8 cellular contexts compared by ENCODE assay signal in genomic region chr4:24657768-24658617, GRCh38.
DNase-seq lines count a peak whose midpoint lies in the region; ATAC-seq, FAIRE-seq and TF ChIP-seq lines count a peak whose summit lies in the region.

No MANE protein-coding gene starts in this region.

- H3K9me3 Mint-ChIP-seq in natural killer cell (no peaks in the 10 kb centered on the region), endothelial cell (ENCODE audit: unreplicated experiment) (no peaks in the 10 kb centered on the region)

- peak overlapping the region in 1 of 4 experiments; percentile 3; a peak in 1 of 8 replicates for H3K4me3 ChIP-seq in H1 (ENCODE audit: extremely low read depth in 1 of 4, insufficient read depth in 2 of 4, low read depth in 3 of 4, low read length in 4 of 4)

- no peak overlapping the region for H3K14ac ChIP-seq in H1 (ENCODE audit: insufficient read length)

- TF ChIP-seq EP300 in H1 (IDR thresholded peaks at IDR 0.05; ENCODE audit: borderline replicate concordance in 1 of 2, low read depth in 2 of 2, low read length in 2 of 2): no peak

- H3K9me3 ChIP-seq in H1 (ENCODE audit: insufficient read depth in 2 of 2, low read depth in 1 of 2, low read length in 1 of 2): no peaks in the 10 kb centered on the region

- H4K5ac ChIP-seq in H1 (ENCODE audit: insufficient read length, low read depth, low read length): no peak overlapping the region

- H4K91ac ChIP-seq in H1 (replicated peaks; ENCODE audit: insufficient read length, low read length): no peak overlapping the region

- H2BK20ac ChIP-seq in H1 (ENCODE audit: low read length): no peak overlapping the region

- H4K8ac ChIP-seq in H1 (ENCODE audit: extremely low read depth, insufficient read depth, low read length): no peak overlapping the region

- H3K27ac ChIP-seq in H1 (ENCODE audit: low read depth, low read length): no peak overlapping the region; the same call in 1 of the 2 replicates

- no peak overlapping the region for H3K9ac ChIP-seq in H1 (replicated peaks in 1 of 4; ENCODE audit: extremely low read depth in 1 of 4, low read depth in 3 of 4, low read length in 3 of 4)

- H3K4me1 Mint-ChIP-seq in natural killer cell (peaks cover 0 to 14% of the 10 kb centered on the region in 2 donors), endothelial cell (ENCODE audit: unreplicated experiment) (no peaks in the 10 kb centered on the region)

- H3K4ac ChIP-seq in H1 (replicated peaks; ENCODE audit: insufficient read length, low read depth, low read length): no peak overlapping the region

- peak overlapping the region; percentile 82; the same call in 1 of the 2 replicates for H2AK5ac ChIP-seq in H1 (ENCODE audit: low read depth, low read length)

- no peak overlapping the region for H2AFZ ChIP-seq in H1 (ENCODE audit: low read length)

- no peak overlapping the region for H3K56ac ChIP-seq in H1 (replicated peaks; ENCODE audit: insufficient read length, low read depth, low read length)

- TF ChIP-seq CTCF in H1 (IDR thresholded peaks at IDR 0.05; ENCODE audit: control extremely low read depth in 1 of 3, insufficient read depth in 1 of 3, low read depth in 1 of 3, low read length in 3 of 3) (no peak), natural killer cell (IDR thresholded peaks at IDR 0.05) (no peak), endothelial cell (IDR thresholded peaks at IDR 0.05; ENCODE audit: unreplicated experiment) (no peak)

- no peak overlapping the region for H2BK120ac ChIP-seq in H1 (replicated peaks; ENCODE audit: low read depth, low read length)

- no peaks in the 10 kb centered on the region; a peak in 1 of 7 replicates for H3K27me3 ChIP-seq in H1 (replicated peaks in 1 of 4; ENCODE audit: control insufficient read depth in 3 of 4, extremely low read depth in 1 of 4, insufficient read depth in 3 of 4, low read length in 3 of 4)

- intact Hi-C loops in natural killer cell (cut with micrococcal nuclease): no loop called here

- H3K36me3 Mint-ChIP-seq in natural killer cell (no peaks in the 10 kb centered on the region), endothelial cell (ENCODE audit: low read depth, unreplicated experiment) (no peaks in the 10 kb centered on the region)

- peak; percentile 88 for ATAC-seq in GM19468 (IDR thresholded peaks at IDR 0.05; ENCODE audit: extremely low read depth, unreplicated experiment)
- peak; percentile 87 for ATAC-seq in HG03439 (IDR thresholded peaks at IDR 0.05; ENCODE audit: unreplicated experiment)
- peak; percentile 38 to 66 (median 39) for ATAC-seq in natural killer cell

- no peaks in the 10 kb centered on the region for H3K79me2 ChIP-seq in H1 (ENCODE audit: control insufficient read depth in 1 of 2, insufficient read depth in 2 of 2, low read length in 2 of 2)

- no peaks in the 10 kb centered on the region for H4K20me1 ChIP-seq in H1 (replicated peaks in 1 of 2; ENCODE audit: control insufficient read depth in 1 of 2, insufficient read depth in 2 of 2, low read length in 2 of 2)

- H3K27ac Mint-ChIP-seq in natural killer cell: peak overlapping the region in 1 of 2 donors; percentile 58
- H3K27ac Mint-ChIP-seq in endothelial cell (ENCODE audit: unreplicated experiment): no peak overlapping the region

- CTCF ChIA-PET in H1 (lab: Charles Lee; ENCODE audit: partially characterized antibody): interaction anchor here (0.6 to 1.1 kb wide), 5 partner anchors 16 to 258 kb away, joined by 3 to 5 read pairs (median 3); no protein-coding TSS in a partner anchor

- POLR2A ChIA-PET in H1 (lab: Charles Lee; ENCODE audit: partially characterized antibody): interaction anchor here (0.6 to 3.3 kb wide), 9 partner anchors 8 to 144 kb away, joined by 3 to 19 read pairs (median 7); partner anchors contain the start of gene DHX15

- peak overlapping the region; percentile 13 for H2BK12ac ChIP-seq in H1 (ENCODE audit: low read depth, low read length)

- TF ChIP-seq POLR2A in H1 (IDR thresholded peaks at IDR 0.05; ENCODE audit: control extremely low read depth in 1 of 2, low read depth in 2 of 2, low read length in 2 of 2): no peak

- H3K79me1 ChIP-seq in H1 (ENCODE audit: low read depth, low read length): no peaks in the 10 kb centered on the region

- TF ChIP-seq RAD21 in H1 (IDR thresholded peaks at IDR 0.05 in 1 of 2, conservative IDR thresholded peaks at IDR 0.05 in 1 of 2; ENCODE audit: low read depth in 2 of 2, low read length in 2 of 2): no peak

- DNase-seq in GDM1 (lab: John Stamatoyannopoulos, UW): peak; percentile 64
- peak; percentile 64 for DNase-seq in NOMO-1 treated with DMSO at 0.1 percent for 48 hours (lab: John Stamatoyannopoulos, UW; ENCODE audit: unreplicated experiment)
- DNase-seq in H1 (ENCODE audit: low read depth in 1 of 2, low spot score in 2 of 2): no peak
- no peak for DNase-seq in natural killer cell
- DNase-seq in endothelial cell (ENCODE audit: low spot score): no peak
- no peak for DNase-seq in NCI-H446 treated with DMSO at 0.1 percent for 48 hours (lab: John Stamatoyannopoulos, UW)

- 59% methylated on average over 14 of the region's 15 CpGs; no CpG with 5 or more reads in 1 of the 2 experiments for WGBS in H1 (ENCODE audit: extremely low coverage in 1 of 2, insufficient coverage in 1 of 2, insufficient read length in 1 of 2, insufficient replicate concordance in 2 of 2, low coverage in 1 of 2, low lambda C conversion rate in 2 of 2, missing lambda C conversion rate in 1 of 2), 2 experiments

- H3K27me3 Mint-ChIP-seq in natural killer cell (ENCODE audit: low read depth in 2 of 2): peaks cover 21 to 22% of the 10 kb centered on the region in 2 donors
- no peaks in the 10 kb centered on the region for H3K27me3 Mint-ChIP-seq in endothelial cell (ENCODE audit: unreplicated experiment)

- peak overlapping the region; percentile 25 to 73; a peak in 2 of 4 replicates for H3K4me2 ChIP-seq in H1 (ENCODE audit: insufficient read depth in 1 of 2, low read depth in 2 of 2, low read length in 2 of 2)

- H3K4me1 ChIP-seq in H1 (replicated peaks in 1 of 4; ENCODE audit: control insufficient read depth in 3 of 4, insufficient read depth in 4 of 4, low read length in 3 of 4): peaks cover 7 to 42% (median 32%) of the 10 kb centered on the region in 4 experiments

- peak overlapping the region; percentile 76; the same call in 1 of the 2 replicates for H2BK5ac ChIP-seq in H1 (ENCODE audit: low read depth, low read length)

- no peaks in the 10 kb centered on the region for H3K36me3 ChIP-seq in H1 (ENCODE audit: control insufficient read depth in 2 of 4, insufficient read depth in 4 of 4, low read length in 3 of 4)

- H3K4me3 Mint-ChIP-seq in natural killer cell: peak overlapping the region; percentile 7
- H3K4me3 Mint-ChIP-seq in endothelial cell (ENCODE audit: unreplicated experiment): no peak overlapping the region

- no peak overlapping the region for H3K23ac ChIP-seq in H1 (ENCODE audit: insufficient read length)

- peak; percentile 93 for FAIRE-seq in H1 (lab: Jason Lieb, UNC)

- no peaks in the 10 kb centered on the region for H3K23me2 ChIP-seq in H1 (ENCODE audit: low read depth, low read length)

- no peak overlapping the region for H2BK15ac ChIP-seq in H1 (ENCODE audit: low read length)

- H3K18ac ChIP-seq in H1 (ENCODE audit: extremely low read depth, low read length): peak overlapping the region; percentile 41; the same call in 1 of the 2 replicates

TF ChIP-seq in H1, 55 proteins besides CTCF, POLR2A, EP300 and RAD21:
- peak; percentile 75 for TF ChIP-seq NANOG (IDR thresholded peaks at IDR 0.05; ENCODE audit: insufficient read depth, low read depth, low read length, poor library complexity, severe bottlenecking)
- TF ChIP-seq JUND (IDR thresholded peaks at IDR 0.05; ENCODE audit: low read length): no peak
- TF ChIP-seq HDAC6 (IDR thresholded peaks at IDR 0.05; ENCODE audit: low read depth, low read length): no peak

Comparison
In these comparisons a context has a peak if more than half of its experiments do, and no peak if none do; other contexts are left out.
1. DNase-seq: peak in GDM1 (single experiment) and NOMO-1 treated with DMSO at 0.1 percent for 48 hours (single experiment); none in H1 (0 of 2), natural killer cell (single experiment), endothelial cell (single experiment) and NCI-H446 treated with DMSO at 0.1 percent for 48 hours (single experiment).
2. Peak in every context shown above with its lines, with median percentiles within 50 percentile points of each other: ATAC-seq.